ENCODE assay signal across 1 cellular context in genomic region chr1:22774483-22775182, GRCh38.
TF ChIP-seq lines count a peak whose summit lies in the region.

No MANE protein-coding gene starts in this region.

TF ChIP-seq in IMR-90, 13 proteins besides CTCF, POLR2A, EP300 and RAD21:
- no peak for TF ChIP-seq SMC3 (IDR thresholded peaks at IDR 0.05; ENCODE audit: low read depth, low read length)
- no peak for TF ChIP-seq FOS (IDR thresholded peaks at IDR 0.05; ENCODE audit: low read depth, low read length)
